ENCODE assay signal across 1 cellular context in genomic region chr17:39752241-39752831, GRCh38.
TF ChIP-seq lines count a peak whose summit lies in the region.

No MANE protein-coding gene starts in this region.

TF ChIP-seq in HEK293, 187 proteins besides CTCF, POLR2A, EP300 and RAD21 (continued from another document):
- TF ChIP-seq BCL11A (tag by site-specific recombination; IDR thresholded peaks at IDR 0.05; ENCODE audit: low read depth) (no peak), ZBTB21 (tag by site-specific recombination; IDR thresholded peaks at IDR 0.05) (peak; percentile 47; the same call in 1 of the 2 replicates), SP2 (tag by site-specific recombination; IDR thresholded peaks at IDR 0.05) (no peak), KLF1 (tag by site-specific recombination; IDR thresholded peaks at IDR 0.05) (peak; percentile 73), PATZ1 (tag by site-specific recombination; IDR thresholded peaks at IDR 0.05) (peak; percentile 79), ZNF398 (tag by site-specific recombination; IDR thresholded peaks at IDR 0.05) (peak; percentile 45; the same call in 1 of the 2 replicates)
